In the genomic region with DNA sequence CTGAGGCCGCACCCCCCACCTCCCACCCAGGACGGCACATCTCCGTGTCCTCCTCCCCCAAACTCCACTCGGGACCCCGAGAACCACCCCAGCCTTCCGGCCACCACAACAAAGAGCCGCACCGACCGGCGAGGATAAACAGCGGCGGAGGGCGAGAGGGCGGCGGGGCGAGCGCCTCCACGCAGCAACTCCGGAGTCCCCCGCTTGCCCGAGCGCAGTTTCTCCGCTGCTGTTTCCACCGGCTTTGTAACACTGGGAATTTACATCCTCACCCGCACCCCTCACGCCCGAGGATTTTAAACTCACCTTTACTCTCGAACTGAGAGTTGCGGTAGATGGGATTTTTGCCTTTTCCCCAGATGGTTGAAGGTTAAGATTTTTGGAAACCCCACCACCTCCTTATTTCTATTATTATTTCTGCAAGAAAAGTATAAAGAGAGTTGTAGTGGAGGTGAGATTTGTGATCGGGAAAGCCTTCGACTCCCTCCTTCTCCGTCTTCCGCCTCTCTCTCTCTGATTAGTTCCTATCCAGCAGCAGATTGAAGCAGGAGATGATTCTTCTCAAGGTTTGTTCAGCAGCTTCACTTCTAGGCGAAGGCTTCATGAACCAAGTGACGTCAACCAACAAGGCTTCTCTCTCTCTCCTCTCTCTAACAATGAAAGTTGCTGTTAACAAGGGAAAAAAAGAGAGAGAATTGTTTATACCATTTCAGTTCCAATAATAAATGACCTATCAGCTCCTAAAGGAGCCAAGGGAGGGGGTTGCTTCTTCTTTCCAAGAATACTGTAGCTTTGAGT, we compare ENCODE assay signal across 8 cellular contexts. TPM values are rescaled to one million over a fixed set of nuclear protein-coding genes. Genes with fewer than 3 reads are reported as not detected.
DNase-seq lines count a peak whose midpoint lies in the region; ATAC-seq and TF ChIP-seq lines count a peak whose summit lies in the region.

A gene with protein sequence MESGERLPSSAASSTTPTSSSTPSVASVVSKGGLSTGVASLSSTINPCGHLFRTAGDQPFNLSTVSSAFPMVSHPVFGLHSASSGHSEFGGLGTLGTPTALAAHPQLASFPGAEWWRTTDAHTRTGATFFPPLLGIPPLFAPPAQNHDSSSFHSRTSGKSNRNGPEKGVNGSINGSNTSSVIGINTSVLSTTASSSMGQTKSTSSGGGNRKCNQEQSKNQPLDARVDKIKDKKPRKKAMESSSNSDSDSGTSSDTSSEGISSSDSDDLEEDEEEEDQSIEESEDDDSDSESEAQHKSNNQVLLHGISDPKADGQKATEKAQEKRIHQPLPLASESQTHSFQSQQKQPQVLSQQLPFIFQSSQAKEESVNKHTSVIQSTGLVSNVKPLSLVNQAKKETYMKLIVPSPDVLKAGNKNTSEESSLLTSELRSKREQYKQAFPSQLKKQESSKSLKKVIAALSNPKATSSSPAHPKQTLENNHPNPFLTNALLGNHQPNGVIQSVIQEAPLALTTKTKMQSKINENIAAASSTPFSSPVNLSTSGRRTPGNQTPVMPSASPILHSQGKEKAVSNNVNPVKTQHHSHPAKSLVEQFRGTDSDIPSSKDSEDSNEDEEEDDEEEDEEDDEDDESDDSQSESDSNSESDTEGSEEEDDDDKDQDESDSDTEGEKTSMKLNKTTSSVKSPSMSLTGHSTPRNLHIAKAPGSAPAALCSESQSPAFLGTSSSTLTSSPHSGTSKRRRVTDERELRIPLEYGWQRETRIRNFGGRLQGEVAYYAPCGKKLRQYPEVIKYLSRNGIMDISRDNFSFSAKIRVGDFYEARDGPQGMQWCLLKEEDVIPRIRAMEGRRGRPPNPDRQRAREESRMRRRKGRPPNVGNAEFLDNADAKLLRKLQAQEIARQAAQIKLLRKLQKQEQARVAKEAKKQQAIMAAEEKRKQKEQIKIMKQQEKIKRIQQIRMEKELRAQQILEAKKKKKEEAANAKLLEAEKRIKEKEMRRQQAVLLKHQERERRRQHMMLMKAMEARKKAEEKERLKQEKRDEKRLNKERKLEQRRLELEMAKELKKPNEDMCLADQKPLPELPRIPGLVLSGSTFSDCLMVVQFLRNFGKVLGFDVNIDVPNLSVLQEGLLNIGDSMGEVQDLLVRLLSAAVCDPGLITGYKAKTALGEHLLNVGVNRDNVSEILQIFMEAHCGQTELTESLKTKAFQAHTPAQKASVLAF (N-terminal part only) (minus strand): TSS at position 613 of the 798 bp plus-strand sequence. CDS start 137,829 bp downstream, outside the sequence.

- peaks cover 20 to 43% (median 30%) of the 10 kb centered on the region in 4 donors for H3K4me1 ChIP-seq in esophagus muscularis mucosa

- no peaks in the 10 kb centered on the region for H3K36me3 ChIP-seq in esophagus muscularis mucosa

- no peak for TF ChIP-seq EP300 in esophagus muscularis mucosa (IDR thresholded peaks at IDR 0.05)

- TF ChIP-seq POLR2A in esophagus muscularis mucosa (IDR thresholded peaks at IDR 0.05; ENCODE audit: low read depth): no peak

- peak; percentile 62 for DNase-seq in NCI-H460 (ENCODE audit: extremely low read depth, low read depth)
- no peak for DNase-seq in activated T-cell treated with anti-CD3 and anti-CD28 coated beads, Interleukin-2, amount 50 U/mL, for 24 hours
- no peak for DNase-seq in esophagus muscularis mucosa (ENCODE audit: extremely low spot score)
- DNase-seq in midbrain (lab: John Stamatoyannopoulos, UW): peak; percentile 80
- peak; percentile 71 for DNase-seq in stromal cell of bone marrow (ENCODE audit: low read depth)

- no peaks in the 10 kb centered on the region for H3K9me3 ChIP-seq in esophagus muscularis mucosa

- intact Hi-C loops in esophagus muscularis mucosa (cut with DNase I): loop anchor here (2.0 to 10.0 kb wide), 2 partner anchors 97 to 179 kb away; partner anchors contain the start of genes CD302 and MARCHF7

- TF ChIP-seq CTCF in C4-2B (conservative IDR thresholded peaks at IDR 0.05): no peak
- TF ChIP-seq CTCF in esophagus muscularis mucosa (IDR thresholded peaks at IDR 0.05): no peak

- H3K4me1 Mint-ChIP-seq in activated T-cell treated with anti-CD3 and anti-CD28 coated beads, Interleukin-2, amount 50 U/mL, for 24 hours (ENCODE audit: low read depth): peaks cover 14% of the 10 kb centered on the region

- WGBS in esophagus muscularis mucosa: 0% methylated on average over 33 of the region's 35 CpGs

- peak within 1 kb of the TSS; percentile 80 for H3K27ac Mint-ChIP-seq in activated T-cell treated with anti-CD3 and anti-CD28 coated beads, Interleukin-2, amount 50 U/mL, for 24 hours

- peak within 1 kb of the TSS; percentile 85 for H3K4me3 Mint-ChIP-seq in activated T-cell treated with anti-CD3 and anti-CD28 coated beads, Interleukin-2, amount 50 U/mL, for 24 hours

- no peaks in the 10 kb centered on the region for H3K27me3 ChIP-seq in esophagus muscularis mucosa

- peak; percentile 55 for ATAC-seq in GM18907 (IDR thresholded peaks at IDR 0.05; ENCODE audit: unreplicated experiment)
- peak; percentile 47 for ATAC-seq in HG03103 (IDR thresholded peaks at IDR 0.05; ENCODE audit: low read depth, unreplicated experiment)

- peak within 1 kb of the TSS; percentile 70 for H3K27ac ChIP-seq in C4-2B
- H3K27ac ChIP-seq in esophagus muscularis mucosa (replicated peaks in 1 of 4): peak within 1 kb of the TSS; percentile 97 to 98 (median 97)

- peaks cover 2% of the 10 kb centered on the region for H3K36me3 Mint-ChIP-seq in activated T-cell treated with anti-CD3 and anti-CD28 coated beads, Interleukin-2, amount 50 U/mL, for 24 hours (ENCODE audit: low read depth)

- H3K27me3 Mint-ChIP-seq in activated T-cell treated with anti-CD3 and anti-CD28 coated beads, Interleukin-2, amount 50 U/mL, for 24 hours: peaks cover 33% of the 10 kb centered on the region

- H3K4me3 ChIP-seq in esophagus muscularis mucosa: peak within 1 kb of the TSS; percentile 76 to 84 (median 77)

- no peaks in the 10 kb centered on the region for H3K9me3 Mint-ChIP-seq in activated T-cell treated with anti-CD3 and anti-CD28 coated beads, Interleukin-2, amount 50 U/mL, for 24 hours

RNA-seq across cellular contexts. Expression of the gene that starts here (rescaled TPM):
- total RNA-seq in NCI-H460 (2014; rRNA removed; shearing (Covaris generic)): 29.5 and 41.5 TPM in 2 replicates
- polyA plus RNA-seq in NCI-H460 (2014; cell fraction: nucleus; rRNA removed): 25.3 and 30.9 TPM in 2 replicates
- 10 to 100 TPM; 76.3 to 97.2 (median 91.0) TPM for total RNA-seq in esophagus muscularis mucosa

Comparison
In these comparisons a context has a peak if more than half of its experiments do, and no peak if none do; other contexts are left out.
1. DNase-seq: peak in NCI-H460 (single experiment), midbrain (single experiment) and stromal cell of bone marrow (single experiment); none in activated T-cell treated with anti-CD3 and anti-CD28 coated beads, Interleukin-2, amount 50 U/mL, for 24 hours (single experiment) and esophagus muscularis mucosa (single experiment).